9 cellular contexts compared by ENCODE assay signal in the genomic region with DNA sequence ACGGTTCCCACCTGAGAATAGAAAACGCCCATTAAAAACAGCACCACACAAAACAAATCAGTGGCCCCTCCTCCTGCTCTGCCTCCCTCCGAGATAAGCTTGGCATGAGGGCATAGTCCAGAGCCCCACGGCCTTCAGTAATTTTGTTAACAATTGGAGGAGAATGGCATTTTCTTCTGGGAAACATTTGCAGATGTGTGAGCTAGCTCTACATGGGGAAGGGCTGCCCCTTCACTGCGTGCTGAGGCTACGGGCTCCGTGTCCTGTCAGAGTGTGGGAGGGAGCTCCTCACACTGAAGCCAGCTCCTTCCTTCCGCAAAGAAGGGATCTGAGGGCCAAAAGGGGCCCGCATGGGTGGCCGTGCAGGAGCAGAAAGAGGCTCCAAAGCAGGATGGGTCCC. TPM values are rescaled to one million over a fixed set of nuclear protein-coding genes. Genes with fewer than 3 reads are reported as not detected.
DNase-seq lines count a peak whose midpoint lies in the region; ATAC-seq and TF ChIP-seq lines count a peak whose summit lies in the region.
"Had no signal": no experiment of that assay in that cellular context is flagged by ENCODE, and none has a peak within 500 bp of the region (broad histone marks: within the 10 kb centered on the region; RNA-seq: fewer than 3 reads in every experiment).

No MANE protein-coding gene starts in this region.

- no peaks in the 10 kb centered on the region for H3K27me3 Mint-ChIP-seq in activated T-helper 2 cell treated with anti-CD3 and anti-CD28 coated beads, Interferon-gamma antibody, Interleukin-2, Interleukin-4, amounts not matched to agents 10 μg/mL and 5 μg/mL and 100 μg/mL, durations not matched to agents 14 hours and 24 hours and 36 hours (ENCODE audit: low read depth)
- H3K27me3 Mint-ChIP-seq in nephron progenitor cell (ENCODE audit: low read depth, poor library complexity) (peaks cover 4% of the 10 kb centered on the region), type B pancreatic cell (no peaks in the 10 kb centered on the region)
- H3K27me3 Mint-ChIP-seq: activated CD4-positive, alpha-beta memory T cell treated with anti-CD3 and anti-CD28 coated beads for 36 hours had no signal

- H3K4me2 ChIP-seq in fibroblast of lung (ENCODE audit: extremely low read depth, insufficient read depth, low read length) = peak overlapping the region; percentile 52

- TF ChIP-seq CTCF in fibroblast of lung (conservative IDR thresholded peaks at IDR 0.05 in 1 of 2, IDR thresholded peaks at IDR 0.05 in 1 of 2; ENCODE audit: low read depth in 1 of 2, low read length in 2 of 2) (no peak), nephron progenitor cell (IDR thresholded peaks at IDR 0.05) (no peak), type B pancreatic cell (conservative IDR thresholded peaks at IDR 0.05) (no peak)

- no peak overlapping the region for H3K4me3 Mint-ChIP-seq in activated T-helper 2 cell treated with anti-CD3 and anti-CD28 coated beads, Interferon-gamma antibody, Interleukin-2, Interleukin-4, amounts not matched to agents 10 μg/mL and 5 μg/mL and 100 μg/mL, durations not matched to agents 14 hours and 24 hours and 36 hours (ENCODE audit: low read depth)
- H3K4me3 Mint-ChIP-seq in nephron progenitor cell = peak overlapping the region; percentile 55
- H3K4me3 Mint-ChIP-seq in type B pancreatic cell = peak overlapping the region; percentile 33
- H3K4me3 Mint-ChIP-seq: activated CD4-positive, alpha-beta memory T cell treated with anti-CD3 and anti-CD28 coated beads for 36 hours had no signal

- peaks cover 67% of the 10 kb centered on the region for H3K79me2 ChIP-seq in fibroblast of lung (ENCODE audit: control insufficient read depth, insufficient read depth, low read length)

- peak overlapping the region; percentile 70 for H3K27ac ChIP-seq in fibroblast of lung (ENCODE audit: insufficient read depth, low read length)

- no peaks in the 10 kb centered on the region for H3K9me3 ChIP-seq in fibroblast of lung (ENCODE audit: control insufficient read depth, insufficient read depth, low read depth, low read length)

- H3K27me3 ChIP-seq in fibroblast of lung (ENCODE audit: control insufficient read depth, insufficient read depth, low read length) = no peaks in the 10 kb centered on the region

- H3K36me3 Mint-ChIP-seq in activated T-helper 2 cell treated with anti-CD3 and anti-CD28 coated beads, Interferon-gamma antibody, Interleukin-2, Interleukin-4, amounts not matched to agents 10 μg/mL and 5 μg/mL and 100 μg/mL, durations not matched to agents 14 hours and 24 hours and 36 hours (ENCODE audit: low read depth) = peaks cover 10% of the 10 kb centered on the region
- H3K36me3 Mint-ChIP-seq in nephron progenitor cell (ENCODE audit: low read depth) (peaks cover 8% of the 10 kb centered on the region), type B pancreatic cell (no peaks in the 10 kb centered on the region)
- H3K36me3 Mint-ChIP-seq: activated CD4-positive, alpha-beta memory T cell treated with anti-CD3 and anti-CD28 coated beads for 36 hours had no signal

- no peak for ATAC-seq in HG03565 (IDR thresholded peaks at IDR 0.05; ENCODE audit: unreplicated experiment)
- ATAC-seq in GM18505 (IDR thresholded peaks at IDR 0.05; ENCODE audit: unreplicated experiment) = no peak

- no peak overlapping the region for H2AFZ ChIP-seq in fibroblast of lung (ENCODE audit: low read length)

- no peak for DNase-seq in activated T-helper 2 cell treated with anti-CD3 and anti-CD28 coated beads, Interferon-gamma antibody, Interleukin-2, Interleukin-4, amounts not matched to agents 10 μg/mL and 5 μg/mL and 100 μg/mL, durations not matched to agents 14 hours and 24 hours and 36 hours (ENCODE audit: low spot score)
- DNase-seq in fibroblast of lung (ENCODE audit: low read depth in 2 of 2) (no peak), nephron progenitor cell (no peak), type B pancreatic cell (ENCODE audit: extremely low spot score, unreplicated experiment) (no peak), SKM-1 treated with dmso at 0.1 percent for 144 hours (lab: John Stamatoyannopoulos, UW; ENCODE audit: unreplicated experiment) (no peak)
- DNase-seq: activated CD4-positive, alpha-beta memory T cell treated with anti-CD3 and anti-CD28 coated beads for 36 hours; nucleus accumbens had no signal

- no peaks in the 10 kb centered on the region for H4K20me1 ChIP-seq in fibroblast of lung (ENCODE audit: control insufficient read depth, extremely low read depth, insufficient read depth, low read length)

- peak overlapping the region; percentile 3 for H3K9ac ChIP-seq in fibroblast of lung (ENCODE audit: insufficient read depth, low read length)

- peak overlapping the region; percentile 88 for H3K27ac Mint-ChIP-seq in activated T-helper 2 cell treated with anti-CD3 and anti-CD28 coated beads, Interferon-gamma antibody, Interleukin-2, Interleukin-4, amounts not matched to agents 10 μg/mL and 5 μg/mL and 100 μg/mL, durations not matched to agents 14 hours and 24 hours and 36 hours
- peak overlapping the region; percentile 27 for H3K27ac Mint-ChIP-seq in nephron progenitor cell
- peak overlapping the region; percentile 32 for H3K27ac Mint-ChIP-seq in type B pancreatic cell

- no peak overlapping the region for H3K4me3 ChIP-seq in fibroblast of lung (replicated peaks in 1 of 4; ENCODE audit: control extremely low read depth in 1 of 4, insufficient read depth in 1 of 4, low read depth in 3 of 4, low read length in 4 of 4)

- no peaks in the 10 kb centered on the region for H3K36me3 ChIP-seq in fibroblast of lung (ENCODE audit: control insufficient read depth, insufficient read depth, low read length)

- H3K4me1 ChIP-seq in fibroblast of lung (ENCODE audit: control insufficient read depth, extremely low read depth, insufficient read depth, low read length) = peaks cover 32% of the 10 kb centered on the region

- H3K4me1 Mint-ChIP-seq in activated T-helper 2 cell treated with anti-CD3 and anti-CD28 coated beads, Interferon-gamma antibody, Interleukin-2, Interleukin-4, amounts not matched to agents 10 μg/mL and 5 μg/mL and 100 μg/mL, durations not matched to agents 14 hours and 24 hours and 36 hours (ENCODE audit: low read depth) = peaks cover 27% of the 10 kb centered on the region
- H3K4me1 Mint-ChIP-seq in nephron progenitor cell (peaks cover 54% of the 10 kb centered on the region), type B pancreatic cell (ENCODE audit: unreplicated experiment) (peaks cover 45% of the 10 kb centered on the region)

- no peaks in the 10 kb centered on the region for H3K9me3 Mint-ChIP-seq in activated T-helper 2 cell treated with anti-CD3 and anti-CD28 coated beads, Interferon-gamma antibody, Interleukin-2, Interleukin-4, amounts not matched to agents 10 μg/mL and 5 μg/mL and 100 μg/mL, durations not matched to agents 14 hours and 24 hours and 36 hours
- H3K9me3 Mint-ChIP-seq in nephron progenitor cell = no peaks in the 10 kb centered on the region
- no peaks in the 10 kb centered on the region for H3K9me3 Mint-ChIP-seq in type B pancreatic cell
- H3K9me3 Mint-ChIP-seq: activated CD4-positive, alpha-beta memory T cell treated with anti-CD3 and anti-CD28 coated beads for 36 hours had no signal

- TF ChIP-seq POLR2A in GM18505 (IDR thresholded peaks at IDR 0.05; ENCODE audit: borderline replicate concordance, extremely low read depth, insufficient read depth, insufficient read length) = no peak

- intact Hi-C loops in activated T-helper 2 cell treated with anti-CD3 and anti-CD28 coated beads, Interferon-gamma antibody, Interleukin-2, Interleukin-4, amounts not matched to agents 10 μg/mL and 5 μg/mL and 100 μg/mL, durations not matched to agents 14 hours and 24 hours and 36 hours (cut with micrococcal nuclease) = no loop called here

RNA-seq across cellular contexts. Expression of a gene that starts 15.2 kb away (rescaled TPM):
- 24.4 and 24.7 TPM in 2 replicates for total RNA-seq in activated T-helper 2 cell treated with anti-CD3 and anti-CD28 coated beads, Interferon-gamma antibody, Interleukin-2, Interleukin-4, amounts not matched to agents 10 μg/mL and 5 μg/mL and 100 μg/mL, durations not matched to agents 14 hours and 24 hours and 36 hours
- total RNA-seq in fibroblast of lung (19.0 and 24.1 TPM in 2 replicates), type B pancreatic cell (ENCODE audit: low replicate concordance) (10.8 and 24.8 TPM in 2 replicates)
- 26.9 and 90.3 TPM in 2 replicates for polyA plus RNA-seq in fibroblast of lung
- 30.0 and 94.7 TPM in 2 replicates for polyA plus RNA-seq in fibroblast of lung (2012)
- 28.8 and 64.8 TPM in 2 replicates for polyA minus RNA-seq in fibroblast of lung (ENCODE audit: low replicate concordance)

RNA-seq across cellular contexts. Expression of a gene that starts 43.9 kb away (rescaled TPM):
- 177 and 182 TPM in 2 replicates for total RNA-seq in activated T-helper 2 cell treated with anti-CD3 and anti-CD28 coated beads, Interferon-gamma antibody, Interleukin-2, Interleukin-4, amounts not matched to agents 10 μg/mL and 5 μg/mL and 100 μg/mL, durations not matched to agents 14 hours and 24 hours and 36 hours
- total RNA-seq in fibroblast of lung = 144 and 287 TPM in 2 replicates
- polyA plus RNA-seq in fibroblast of lung = 303 and 333 TPM in 2 replicates
- polyA plus RNA-seq in fibroblast of lung (2012) = 166 and 194 TPM in 2 replicates
- polyA minus RNA-seq in fibroblast of lung (ENCODE audit: low replicate concordance) = 141 and 268 TPM in 2 replicates
- 95.0 and 126 TPM in 2 replicates for total RNA-seq in type B pancreatic cell (ENCODE audit: low replicate concordance)

RNA-seq across cellular contexts. Expression of a gene that starts 57.0 kb away (rescaled TPM):
- 43.5 and 44.8 TPM in 2 replicates for total RNA-seq in activated T-helper 2 cell treated with anti-CD3 and anti-CD28 coated beads, Interferon-gamma antibody, Interleukin-2, Interleukin-4, amounts not matched to agents 10 μg/mL and 5 μg/mL and 100 μg/mL, durations not matched to agents 14 hours and 24 hours and 36 hours
- total RNA-seq in fibroblast of lung (17.7 TPM in 2 replicates), type B pancreatic cell (ENCODE audit: low replicate concordance) (26.8 and 40.8 TPM in 2 replicates)
- 10.3 and 18.1 TPM in 2 replicates for polyA plus RNA-seq in fibroblast of lung
- 8.6 and 15.0 TPM in 2 replicates for polyA plus RNA-seq in fibroblast of lung (2012)
- 1.8 and 4.2 TPM in 2 replicates for polyA minus RNA-seq in fibroblast of lung (ENCODE audit: low replicate concordance)

Comparison
In these comparisons a context has a peak if more than half of its experiments do, and no peak if none do; other contexts are left out.
1. H3K27ac Mint-ChIP-seq: peak in every context shown above with its lines; median percentile 88 in activated T-helper 2 cell treated with anti-CD3 and anti-CD28 coated beads, Interferon-gamma antibody, Interleukin-2, Interleukin-4, amounts not matched to agents 10 μg/mL and 5 μg/mL and 100 μg/mL, durations not matched to agents 14 hours and 24 hours and 36 hours; 32 in type B pancreatic cell; 27 in nephron progenitor cell.